ENCODE assay signal across 8 cellular contexts in the genomic region with DNA sequence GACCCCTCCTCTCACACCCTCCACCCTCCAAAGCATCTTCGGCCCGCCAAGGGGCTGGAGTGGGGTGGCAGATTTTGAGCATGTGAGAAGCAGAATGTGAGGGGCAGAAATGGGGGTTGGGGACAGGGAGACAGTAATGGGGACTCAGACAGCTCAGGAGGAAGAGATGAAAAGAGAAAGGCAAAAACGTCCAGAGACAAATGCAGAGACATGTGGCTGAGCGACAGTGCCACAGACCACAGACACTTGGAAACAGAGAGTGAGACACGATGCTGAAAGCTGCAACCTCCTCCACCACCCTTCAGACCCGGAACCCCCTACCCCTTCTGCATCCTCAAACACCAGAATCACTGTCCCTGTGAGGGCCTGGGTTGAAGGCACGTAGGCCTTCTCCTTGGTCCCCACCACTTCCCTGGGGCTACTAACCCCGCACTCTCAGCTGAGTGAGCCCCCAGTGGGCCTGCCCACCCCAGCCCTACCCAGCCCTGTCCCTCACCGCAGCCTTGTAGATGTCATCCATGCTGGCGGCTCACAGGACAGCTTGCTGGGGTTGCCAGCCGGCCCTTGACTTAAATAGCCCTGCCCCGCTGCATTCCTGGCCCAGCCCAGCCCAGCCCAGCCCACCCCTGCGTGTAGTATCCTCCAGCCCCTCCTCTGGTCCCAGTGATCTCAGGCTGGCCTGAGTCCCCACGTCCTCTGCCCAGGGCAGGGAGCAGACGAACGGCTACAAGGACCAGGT. TPM values are rescaled to one million over a fixed set of nuclear protein-coding genes. Genes with fewer than 3 reads are reported as not detected.
DNase-seq lines count a peak whose midpoint lies in the region; ATAC-seq and TF ChIP-seq lines count a peak whose summit lies in the region.

TSS of gene TNNC1 (minus strand) at position 546 of the 739 bp plus-strand sequence. CDS start at position 520, 26 bp downstream.

- ATAC-seq in activated CD8-positive, alpha-beta T cell treated with anti-CD3 and anti-CD28 coated beads, Interleukin-2, amount 10 ng/mL, durations not matched to agents 7 days and 5 days = no peak
- ATAC-seq in left ventricle myocardium superior = peak; percentile 60
- no peak for ATAC-seq in foreskin keratinocyte

- H3K9me3 Mint-ChIP-seq in activated CD8-positive, alpha-beta T cell treated with anti-CD3 and anti-CD28 coated beads, Interleukin-2, amount 10 ng/mL, durations not matched to agents 7 days and 5 days (ENCODE audit: insufficient read depth) = no peaks in the 10 kb centered on the region

- DNase-seq in HAP-1 (ENCODE audit: low spot score in 2 of 2) (no peak), left ventricle myocardium superior (peak; percentile 85), NCI-H1105 treated with DMSO at 0.1 percent for 48 hours (lab: John Stamatoyannopoulos, UW) (no peak), GM10248 (ENCODE audit: extremely low spot score) (no peak), GM20000 (ENCODE audit: low spot score) (no peak), foreskin keratinocyte (no peak)
- no peak for DNase-seq in activated CD8-positive, alpha-beta T cell treated with anti-CD3 and anti-CD28 coated beads, Interleukin-2, amount 10 ng/mL, durations not matched to agents 7 days and 5 days

- peaks cover 16% of the 10 kb centered on the region for H3K36me3 Mint-ChIP-seq in activated CD8-positive, alpha-beta T cell treated with anti-CD3 and anti-CD28 coated beads, Interleukin-2, amount 10 ng/mL, durations not matched to agents 7 days and 5 days (ENCODE audit: low read depth)

- intact Hi-C loops in left ventricle myocardium superior (cut with micrococcal nuclease) = no loop called here

- in situ Hi-C loops in HAP-1 (cut with MboI; ENCODE audit: low sequenced_read_pairs) = no loop called here

- H3K4me1 ChIP-seq in HAP-1 (peaks cover 8% of the 10 kb centered on the region), skeletal muscle satellite cell (ENCODE audit: control insufficient read depth, insufficient read depth, low read length) (peaks cover 39% of the 10 kb centered on the region), foreskin keratinocyte (peaks cover 16% of the 10 kb centered on the region)

- H3K4me3 Mint-ChIP-seq in activated CD8-positive, alpha-beta T cell treated with anti-CD3 and anti-CD28 coated beads, Interleukin-2, amount 10 ng/mL, durations not matched to agents 7 days and 5 days = peak within 1 kb of the TSS; percentile 91

- H3K4me3 ChIP-seq in HAP-1 (peak within 1 kb of the TSS; percentile 98), skeletal muscle satellite cell (ENCODE audit: low read length) (peak within 1 kb of the TSS; percentile 84)

- H3K9me3 ChIP-seq in HAP-1 (no peaks in the 10 kb centered on the region), skeletal muscle satellite cell (replicated peaks; ENCODE audit: low read length) (no peaks in the 10 kb centered on the region)

- H3K27ac ChIP-seq in foreskin keratinocyte = no peak within 1 kb of the TSS

- peaks cover 44% of the 10 kb centered on the region for H3K4me1 Mint-ChIP-seq in activated CD8-positive, alpha-beta T cell treated with anti-CD3 and anti-CD28 coated beads, Interleukin-2, amount 10 ng/mL, durations not matched to agents 7 days and 5 days (ENCODE audit: low read depth)

- H3K27me3 Mint-ChIP-seq in activated CD8-positive, alpha-beta T cell treated with anti-CD3 and anti-CD28 coated beads, Interleukin-2, amount 10 ng/mL, durations not matched to agents 7 days and 5 days (ENCODE audit: low read depth) = no peaks in the 10 kb centered on the region

- peak within 1 kb of the TSS; percentile 95 for H3K27ac Mint-ChIP-seq in activated CD8-positive, alpha-beta T cell treated with anti-CD3 and anti-CD28 coated beads, Interleukin-2, amount 10 ng/mL, durations not matched to agents 7 days and 5 days

- H3K4me2 ChIP-seq in skeletal muscle satellite cell (ENCODE audit: low read length) = peak within 1 kb of the TSS; percentile 94

- peak within 1 kb of the TSS; percentile 81 for H3K9ac ChIP-seq in skeletal muscle satellite cell (ENCODE audit: low read depth, low read length)

- TF ChIP-seq CTCF in GM10248 (IDR thresholded peaks at IDR 0.05; ENCODE audit: control extremely low read depth, extremely low read depth, low read depth, missing control alignments) (no peak), GM20000 (IDR thresholded peaks at IDR 0.05; ENCODE audit: extremely low read depth, missing control alignments) (no peak), foreskin keratinocyte (conservative IDR thresholded peaks at IDR 0.05) (no peak)

- H3K27me3 ChIP-seq in HAP-1 (ENCODE audit: low read depth) (no peaks in the 10 kb centered on the region), skeletal muscle satellite cell (ENCODE audit: control insufficient read depth, insufficient read depth, low read length) (no peaks in the 10 kb centered on the region), foreskin keratinocyte (no peaks in the 10 kb centered on the region)

- H3K36me3 ChIP-seq in HAP-1 (replicated peaks) (peaks cover 16% of the 10 kb centered on the region), skeletal muscle satellite cell (ENCODE audit: insufficient read depth, low read length) (peaks cover 13% of the 10 kb centered on the region)

- POLR2A ChIA-PET in activated CD8-positive, alpha-beta T cell treated with anti-CD3 and anti-CD28 coated beads, Interleukin-2, amount 10 ng/mL, durations not matched to agents 7 days and 5 days (lab: Charles Lee) = no interaction called here
- POLR2A ChIA-PET in GM10248 (lab: Yijun Ruan, JAX) = no interaction called here

- CTCF ChIA-PET in activated CD8-positive, alpha-beta T cell treated with anti-CD3 and anti-CD28 coated beads, Interleukin-2, amount 10 ng/mL, durations not matched to agents 7 days and 5 days (lab: Charles Lee) = interaction anchor here (0.7 to 1.6 kb wide), 7 partner anchors 8 to 114 kb away, joined by 3 to 6 read pairs (median 4); no protein-coding TSS in a partner anchor
- CTCF ChIA-PET in GM10248 (lab: Yijun Ruan, JAX) = interaction anchor here (1.2 to 17.8 kb wide), 4 partner anchors 8 to 24 kb away, joined by 3 to 345 read pairs (median 4); partner anchors contain the start of gene SEMA3G

RNA-seq across cellular contexts. Expression of gene TNNC1, which starts in this region (rescaled TPM):
- 1 to 10 TPM in 1 of 2 experiments, under 1 TPM in 1; 0.84 to 2.1 TPM for total RNA-seq in activated CD8-positive, alpha-beta T cell treated with anti-CD3 and anti-CD28 coated beads, Interleukin-2, amount 10 ng/mL, durations not matched to agents 7 days and 5 days
- total RNA-seq in left ventricle myocardium superior (8,945 TPM), foreskin keratinocyte (not detected in 2 replicates)
- total RNA-seq in skeletal muscle satellite cell (2012; rRNA removed) = 185 TPM in 1 of 2 replicates, not detected in the other
- 0.19 TPM in 2 replicates for polyA plus RNA-seq in foreskin keratinocyte

Comparison
In these comparisons a context has a peak if more than half of its experiments do, and no peak if none do; other contexts are left out.
1. RNA of gene TNNC1 (total RNA-seq): 8,945 TPM in left ventricle myocardium superior (single experiment); 0.84 to 2.1 TPM in activated CD8-positive, alpha-beta T cell treated with anti-CD3 and anti-CD28 coated beads, Interleukin-2, amount 10 ng/mL, durations not matched to agents 7 days and 5 days and not detected in foreskin keratinocyte; every median in the first group is over 1,000 times any median in the second.